17 cellular contexts compared by ENCODE assay signal in the genomic region with DNA sequence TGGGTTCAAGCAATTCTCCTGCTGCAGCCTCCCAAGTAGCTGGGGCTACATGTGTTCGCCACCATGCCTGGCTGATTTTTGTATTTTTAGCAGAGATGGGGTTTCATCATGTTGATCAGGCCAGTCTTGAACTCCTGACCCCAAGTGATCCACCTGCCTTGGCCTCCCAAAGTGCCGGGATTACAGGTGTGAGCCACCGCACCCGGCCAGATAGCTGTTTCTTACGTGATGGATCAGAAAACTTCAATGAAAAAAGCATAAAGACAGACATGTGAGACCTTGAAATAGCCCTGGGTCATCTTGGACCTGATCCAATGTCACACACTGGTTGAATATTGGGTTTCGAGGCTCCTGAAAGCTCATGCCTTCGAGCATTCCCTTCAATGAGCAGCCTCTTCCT.
"Had no signal": no experiment of that assay in that cellular context is flagged by ENCODE, and none has a peak within 500 bp of the region (broad histone marks: within the 10 kb centered on the region; RNA-seq: fewer than 3 reads in every experiment).

No MANE protein-coding gene starts in this region.

- H3K36me3 ChIP-seq: prostate gland, suprapubic skin, transverse colon had no signal

- H3K36me3 Mint-ChIP-seq: naive B cell had no signal

- H3K4me1 ChIP-seq: prostate gland had no signal

- H3K27me3 ChIP-seq: suprapubic skin, transverse colon had no signal

- H3K4me3 ChIP-seq: prostate gland, skin epidermis, suprapubic skin, transverse colon had no signal

- H3K4me3 Mint-ChIP-seq: activated CD4-positive, alpha-beta T cell treated with anti-CD3 and anti-CD28 coated beads, Interleukin-2, amount 10 ng/mL, durations not matched to agents 24 days and 14 days; activated CD8-positive, alpha-beta T cell treated with anti-CD3 and anti-CD28 coated beads, Interleukin-2, amount 10 ng/mL, durations not matched to agents 7 days and 5 days; activated naive CD4-positive, alpha-beta T cell treated with anti-CD3 and anti-CD28 coated beads for 36 hours; activated T-cell treated with anti-CD3 and anti-CD28 coated beads, Interleukin-2, amount 50 U/mL, for 24 hours; naive B cell; stimulated activated naive CD8-positive, alpha-beta T cell treated with anti-CD3 and anti-CD28 coated beads, Interleukin-15, Interleukin-2, amounts not matched to agents 100 ng/mL and 50 ng/mL, for 24 hours had no signal

- ATAC-seq: activated CD8-positive, alpha-beta T cell treated with anti-CD3 and anti-CD28 coated beads, Interleukin-2, amount 10 ng/mL, durations not matched to agents 7 days and 5 days; right cardiac atrium had no signal

- H3K27ac ChIP-seq: prostate gland, skin epidermis, suprapubic skin, transverse colon had no signal

- H3K9me3 ChIP-seq: prostate gland, suprapubic skin, transverse colon had no signal

- H3K9me3 Mint-ChIP-seq: activated CD4-positive, alpha-beta T cell treated with anti-CD3 and anti-CD28 coated beads, Interleukin-2, amount 10 ng/mL, durations not matched to agents 24 days and 14 days; activated naive CD4-positive, alpha-beta T cell treated with anti-CD3 and anti-CD28 coated beads for 36 hours; activated T-cell treated with anti-CD3 and anti-CD28 coated beads, Interleukin-2, amount 50 U/mL, for 24 hours; naive B cell; stimulated activated naive CD8-positive, alpha-beta T cell treated with anti-CD3 and anti-CD28 coated beads, Interleukin-15, Interleukin-2, amounts not matched to agents 100 ng/mL and 50 ng/mL, for 24 hours had no signal

- H3K27me3 Mint-ChIP-seq: activated T-cell treated with anti-CD3 and anti-CD28 coated beads, Interleukin-2, amount 50 U/mL, for 24 hours had no signal

- DNase-seq: activated CD4-positive, alpha-beta T cell treated with anti-CD3 and anti-CD28 coated beads, Interleukin-2, amount 10 ng/mL, durations not matched to agents 24 days and 14 days; activated CD4-positive, CD25-positive, alpha-beta regulatory T cell; activated CD8-positive, alpha-beta T cell treated with anti-CD3 and anti-CD28 coated beads, Interleukin-2, amount 10 ng/mL, durations not matched to agents 7 days and 5 days; activated naive CD4-positive, alpha-beta T cell treated with anti-CD3 and anti-CD28 coated beads for 36 hours; activated T-cell treated with anti-CD3 and anti-CD28 coated beads, Interleukin-2, amount 50 U/mL, for 24 hours; anterior cingulate cortex; cerebellar nuclear complex; foreskin fibroblast; naive B cell; right cardiac atrium; T-helper 1 cell; T1000; transverse colon had no signal

- H3K27ac Mint-ChIP-seq: activated CD4-positive, alpha-beta T cell treated with anti-CD3 and anti-CD28 coated beads, Interleukin-2, amount 10 ng/mL, durations not matched to agents 24 days and 14 days; activated CD8-positive, alpha-beta T cell treated with anti-CD3 and anti-CD28 coated beads, Interleukin-2, amount 10 ng/mL, durations not matched to agents 7 days and 5 days; activated naive CD4-positive, alpha-beta T cell treated with anti-CD3 and anti-CD28 coated beads for 36 hours; activated T-cell treated with anti-CD3 and anti-CD28 coated beads, Interleukin-2, amount 50 U/mL, for 24 hours; naive B cell; stimulated activated naive CD8-positive, alpha-beta T cell treated with anti-CD3 and anti-CD28 coated beads, Interleukin-15, Interleukin-2, amounts not matched to agents 100 ng/mL and 50 ng/mL, for 24 hours had no signal
